Comparison of ENCODE assay signal across 9 cellular contexts in genomic region chr7:27174077-27175004, GRCh38. TPM values are rescaled to one million over a fixed set of nuclear protein-coding genes. Genes with fewer than 3 reads are reported as not detected.
DNase-seq lines count a peak whose midpoint lies in the region; ATAC-seq, FAIRE-seq and TF ChIP-seq lines count a peak whose summit lies in the region.
"Had no signal": no experiment of that assay in that cellular context is flagged by ENCODE, and none has a peak within 500 bp of the region (broad histone marks: within the 10 kb centered on the region; RNA-seq: fewer than 3 reads in every experiment).

HOXA10 (minus strand) TSS chr7:27174320; CDS start chr7:27174306, 14 bp downstream.

- FAIRE-seq in endometrium (lab: Jason Lieb, UNC): peak; percentile 85
- FAIRE-seq: A204.1 had no signal

- no peak for ATAC-seq in GM21529 (IDR thresholded peaks at IDR 0.05; ENCODE audit: unreplicated experiment)
- no peak for ATAC-seq in HG03025 (IDR thresholded peaks at IDR 0.05; ENCODE audit: low FRiP score, unreplicated experiment)

- peaks cover 19% of the 10 kb centered on the region for H3K27me3 ChIP-seq in ovary

- TF ChIP-seq EP300 in ovary (IDR thresholded peaks at IDR 0.05): no peak

- no peak for TF ChIP-seq CTCF in ovary (IDR thresholded peaks at IDR 0.05)

- H3K4me3 ChIP-seq in ovary: peak within 1 kb of the TSS; percentile 53

- no peak for TF ChIP-seq POLR2A in ovary (IDR thresholded peaks at IDR 0.05)

- H3K27ac ChIP-seq in ovary: no peak within 1 kb of the TSS

- H3K9me3 ChIP-seq in ovary: no peaks in the 10 kb centered on the region

- intact Hi-C loops in ovary (cut with DNase I): no loop called here

- H3K4me1 ChIP-seq in ovary (ENCODE audit: insufficient read depth): peaks cover 14% of the 10 kb centered on the region

- no peaks in the 10 kb centered on the region for H3K36me3 ChIP-seq in ovary

- DNase-seq in NCI-H1092 (lab: John Stamatoyannopoulos, UW) (peak; percentile 76), NCI-H1092 treated with DMSO at 0.1 percent for 48 hours (lab: John Stamatoyannopoulos, UW) (no peak), NCI-H748 (lab: John Stamatoyannopoulos, UW; ENCODE audit: unreplicated experiment) (peak; percentile 75), ovary (peak in 2 of 5 donors; percentile 19 to 36), SIG-M5 treated with dmso at 0.1 percent for 504 hours (lab: John Stamatoyannopoulos, UW; ENCODE audit: unreplicated experiment) (no peak)

- 6 to 17% (median 7%) methylated on average over 48 to 68 of the region's 68 CpGs for WGBS in ovary, 3 donors

RNA-seq across cellular contexts. Expression of gene HOXA10, which starts in this region (rescaled TPM):
- 1 to 10 TPM in 3 of 7 donors, under 1 TPM in 3, not detected in 1; 0.25 to 2.0 (median 0.91) TPM for total RNA-seq in ovary
- polyA plus RNA-seq in ovary: 1 to 10 TPM in 1 of 2 donors, under 1 TPM in 1; 0.34 to 2.8 TPM

Comparison
In these comparisons a context has a peak if more than half of its experiments do, and no peak if none do; other contexts are left out.
1. DNase-seq: peak in NCI-H1092 (single experiment) and NCI-H748 (single experiment); none in NCI-H1092 treated with DMSO at 0.1 percent for 48 hours (single experiment) and SIG-M5 treated with dmso at 0.1 percent for 504 hours (single experiment).